Comparison of ENCODE assay signal across 1 cellular context in genomic region chr22:41504397-41504796, GRCh38.
TF ChIP-seq lines count a peak whose summit lies in the region.

No MANE protein-coding gene starts in this region.

TF ChIP-seq in GM23338, 12 proteins besides CTCF, POLR2A, EP300 and RAD21:
- TF ChIP-seq POLR2AphosphoS5 (IDR thresholded peaks at IDR 0.05; ENCODE audit: low read depth) (no peak), STAT1 (IDR thresholded peaks at IDR 0.05; ENCODE audit: unreplicated experiment) (no peak), EZH2phosphoT487 (IDR thresholded peaks at IDR 0.05; ENCODE audit: unreplicated experiment) (no peak), JUNB (IDR thresholded peaks at IDR 0.05; ENCODE audit: unreplicated experiment) (no peak), NANOG (IDR thresholded peaks at IDR 0.05; ENCODE audit: borderline replicate concordance) (no peak), CREB1 (CRISPR knock-in tag; IDR thresholded peaks at IDR 0.05; ENCODE audit: low read depth) (no peak), ETS1 (IDR thresholded peaks at IDR 0.05) (no peak), ZNF331 (CRISPR knock-in tag; IDR thresholded peaks at IDR 0.05; ENCODE audit: low read depth) (no peak), EZH2 (IDR thresholded peaks at IDR 0.05; ENCODE audit: low read depth, unreplicated experiment) (no peak), REST (IDR thresholded peaks at IDR 0.05; ENCODE audit: unreplicated experiment) (no peak), ZNF114 (CRISPR knock-in tag; IDR thresholded peaks at IDR 0.05) (no peak)
- TF ChIP-seq, protein P1, sequence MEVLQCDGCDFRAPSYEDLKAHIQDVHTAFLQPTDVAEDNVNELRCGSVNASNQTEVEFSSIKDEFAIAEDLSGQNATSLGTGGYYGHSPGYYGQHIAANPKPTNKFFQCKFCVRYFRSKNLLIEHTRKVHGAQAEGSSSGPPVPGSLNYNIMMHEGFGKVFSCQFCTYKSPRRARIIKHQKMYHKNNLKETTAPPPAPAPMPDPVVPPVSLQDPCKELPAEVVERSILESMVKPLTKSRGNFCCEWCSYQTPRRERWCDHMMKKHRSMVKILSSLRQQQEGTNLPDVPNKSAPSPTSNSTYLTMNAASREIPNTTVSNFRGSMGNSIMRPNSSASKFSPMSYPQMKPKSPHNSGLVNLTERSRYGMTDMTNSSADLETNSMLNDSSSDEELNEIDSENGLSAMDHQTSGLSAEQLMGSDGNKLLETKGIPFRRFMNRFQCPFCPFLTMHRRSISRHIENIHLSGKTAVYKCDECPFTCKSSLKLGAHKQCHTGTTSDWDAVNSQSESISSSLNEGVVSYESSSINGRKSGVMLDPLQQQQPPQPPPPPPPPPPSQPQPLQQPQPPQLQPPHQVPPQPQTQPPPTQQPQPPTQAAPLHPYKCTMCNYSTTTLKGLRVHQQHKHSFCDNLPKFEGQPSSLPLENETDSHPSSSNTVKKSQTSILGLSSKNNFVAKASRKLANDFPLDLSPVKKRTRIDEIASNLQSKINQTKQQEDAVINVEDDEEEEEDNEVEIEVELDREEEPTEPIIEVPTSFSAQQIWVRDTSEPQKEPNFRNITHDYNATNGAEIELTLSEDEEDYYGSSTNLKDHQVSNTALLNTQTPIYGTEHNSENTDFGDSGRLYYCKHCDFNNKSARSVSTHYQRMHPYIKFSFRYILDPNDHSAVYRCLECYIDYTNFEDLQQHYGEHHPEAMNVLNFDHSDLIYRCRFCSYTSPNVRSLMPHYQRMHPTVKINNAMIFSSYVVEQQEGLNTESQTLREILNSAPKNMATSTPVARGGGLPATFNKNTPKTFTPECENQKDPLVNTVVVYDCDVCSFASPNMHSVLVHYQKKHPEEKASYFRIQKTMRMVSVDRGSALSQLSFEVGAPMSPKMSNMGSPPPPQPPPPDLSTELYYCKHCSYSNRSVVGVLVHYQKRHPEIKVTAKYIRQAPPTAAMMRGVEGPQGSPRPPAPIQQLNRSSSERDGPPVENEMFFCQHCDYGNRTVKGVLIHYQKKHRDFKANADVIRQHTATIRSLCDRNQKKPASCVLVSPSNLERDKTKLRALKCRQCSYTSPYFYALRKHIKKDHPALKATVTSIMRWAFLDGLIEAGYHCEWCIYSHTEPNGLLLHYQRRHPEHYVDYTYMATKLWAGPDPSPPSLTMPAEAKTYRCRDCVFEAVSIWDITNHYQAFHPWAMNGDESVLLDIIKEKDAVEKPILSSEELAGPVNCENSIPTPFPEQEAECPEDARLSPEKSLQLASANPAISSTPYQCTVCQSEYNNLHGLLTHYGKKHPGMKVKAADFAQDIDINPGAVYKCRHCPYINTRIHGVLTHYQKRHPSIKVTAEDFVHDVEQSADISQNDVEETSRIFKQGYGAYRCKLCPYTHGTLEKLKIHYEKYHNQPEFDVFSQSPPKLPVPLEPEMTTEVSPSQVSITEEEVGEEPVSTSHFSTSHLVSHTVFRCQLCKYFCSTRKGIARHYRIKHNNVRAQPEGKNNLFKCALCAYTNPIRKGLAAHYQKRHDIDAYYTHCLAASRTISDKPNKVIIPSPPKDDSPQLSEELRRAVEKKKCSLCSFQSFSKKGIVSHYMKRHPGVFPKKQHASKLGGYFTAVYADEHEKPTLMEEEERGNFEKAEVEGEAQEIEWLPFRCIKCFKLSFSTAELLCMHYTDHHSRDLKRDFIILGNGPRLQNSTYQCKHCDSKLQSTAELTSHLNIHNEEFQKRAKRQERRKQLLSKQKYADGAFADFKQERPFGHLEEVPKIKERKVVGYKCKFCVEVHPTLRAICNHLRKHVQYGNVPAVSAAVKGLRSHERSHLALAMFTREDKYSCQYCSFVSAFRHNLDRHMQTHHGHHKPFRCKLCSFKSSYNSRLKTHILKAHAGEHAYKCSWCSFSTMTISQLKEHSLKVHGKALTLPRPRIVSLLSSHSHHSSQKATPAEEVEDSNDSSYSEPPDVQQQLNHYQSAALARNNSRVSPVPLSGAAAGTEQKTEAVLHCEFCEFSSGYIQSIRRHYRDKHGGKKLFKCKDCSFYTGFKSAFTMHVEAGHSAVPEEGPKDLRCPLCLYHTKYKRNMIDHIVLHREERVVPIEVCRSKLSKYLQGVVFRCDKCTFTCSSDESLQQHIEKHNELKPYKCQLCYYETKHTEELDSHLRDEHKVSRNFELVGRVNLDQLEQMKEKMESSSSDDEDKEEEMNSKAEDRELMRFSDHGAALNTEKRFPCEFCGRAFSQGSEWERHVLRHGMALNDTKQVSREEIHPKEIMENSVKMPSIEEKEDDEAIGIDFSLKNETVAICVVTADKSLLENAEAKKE (CRISPR knock-in tag; IDR thresholded peaks at IDR 0.05) = no peak
TF ChIP-seq in GM23338: peak in this region for 0.
